9 cellular contexts compared by ENCODE assay signal in the genomic region with DNA sequence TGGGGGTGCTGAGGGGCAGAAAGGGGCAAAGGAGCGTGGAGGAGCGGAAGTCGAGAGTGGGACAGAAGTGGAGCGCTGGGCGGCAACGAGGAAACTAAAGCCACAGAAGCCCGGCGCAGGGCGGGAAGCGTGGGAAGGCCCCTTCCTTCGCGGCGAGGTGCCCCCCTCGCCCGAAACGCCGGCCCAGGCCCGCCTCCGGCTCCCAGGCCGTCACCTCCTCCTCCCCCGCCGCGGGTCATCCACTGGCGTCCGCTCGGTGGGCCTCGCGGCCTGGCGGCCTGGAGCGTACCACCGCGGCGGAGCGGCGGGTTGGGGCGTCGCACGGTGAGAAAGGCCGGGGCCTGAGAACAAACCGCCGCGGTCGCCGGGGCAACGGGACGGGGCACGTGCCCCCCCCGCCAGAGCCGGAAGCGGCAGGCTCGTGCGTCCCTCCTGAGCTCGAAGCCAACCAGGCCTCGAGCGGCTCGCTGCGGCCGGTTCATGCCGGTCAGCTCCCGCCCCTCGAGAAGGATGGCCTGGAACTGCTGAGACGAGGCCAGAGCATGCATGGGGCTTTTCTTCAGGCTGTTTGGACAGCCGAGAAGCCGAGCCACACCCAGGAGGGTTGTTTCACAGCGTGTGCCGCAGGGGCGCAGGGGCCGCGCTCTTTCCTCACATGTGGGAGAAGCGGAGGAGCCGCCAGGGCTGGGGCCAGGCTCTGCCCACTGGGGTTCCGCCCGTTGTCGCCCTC.
DNase-seq lines count a peak whose midpoint lies in the region; TF ChIP-seq lines count a peak whose summit lies in the region.
"Had no signal": no experiment of that assay in that cellular context is flagged by ENCODE, and none has a peak within 500 bp of the region (broad histone marks: within the 10 kb centered on the region; RNA-seq: fewer than 3 reads in every experiment).

TCP11 (minus strand) TSS at position 349 of the 730 bp plus-strand sequence. CDS start 469 bp downstream, outside the sequence.

- no peaks in the 10 kb centered on the region for H3K9me3 Mint-ChIP-seq in dendritic cell treated with granulocyte-macrophage colony-stimulating factor and Interleukin-4, amounts not matched to agents 40 ng/mL and 50 ng/mL, for 4 days
- no peaks in the 10 kb centered on the region for H3K9me3 Mint-ChIP-seq in nephron progenitor cell

- peak; percentile 16 for DNase-seq in activated T-cell treated with anti-CD3 and anti-CD28 coated beads for 1 hour (ENCODE audit: low read depth)
- no peak for DNase-seq in activated T-cell treated with anti-CD3 and anti-CD28 coated beads for 4 hours
- no peak for DNase-seq in nephron progenitor cell
- no peak for DNase-seq in KG1 (lab: John Stamatoyannopoulos, UW)
- DNase-seq in amygdala (lab: John Stamatoyannopoulos, UW): no peak
- no peak for DNase-seq in DMS 273 treated with DMSO at 0.1 percent for 48 hours (lab: John Stamatoyannopoulos, UW)
- no peak for DNase-seq in NCI-H524 treated with DMSO at 0.1 percent for 48 hours (lab: John Stamatoyannopoulos, UW)
- DNase-seq: ACHN had no signal

- intact Hi-C loops in dendritic cell treated with granulocyte-macrophage colony-stimulating factor and Interleukin-4, amounts not matched to agents 40 ng/mL and 50 ng/mL, for 4 days (cut with micrococcal nuclease): loop anchor here (1.0 to 10.0 kb wide), 2 partner anchors 64 to 155 kb away; no protein-coding TSS in a partner anchor

- H3K27me3 Mint-ChIP-seq in dendritic cell treated with granulocyte-macrophage colony-stimulating factor and Interleukin-4, amounts not matched to agents 40 ng/mL and 50 ng/mL, for 4 days: peaks cover 12% of the 10 kb centered on the region
- H3K27me3 Mint-ChIP-seq in nephron progenitor cell (ENCODE audit: low read depth, poor library complexity): peaks cover 2% of the 10 kb centered on the region

- peak within 1 kb of the TSS; percentile 56 for H3K4me3 Mint-ChIP-seq in dendritic cell treated with granulocyte-macrophage colony-stimulating factor and Interleukin-4, amounts not matched to agents 40 ng/mL and 50 ng/mL, for 4 days
- H3K4me3 Mint-ChIP-seq in nephron progenitor cell: no peak within 1 kb of the TSS

- H3K36me3 Mint-ChIP-seq in dendritic cell treated with granulocyte-macrophage colony-stimulating factor and Interleukin-4, amounts not matched to agents 40 ng/mL and 50 ng/mL, for 4 days (ENCODE audit: low read depth): no peaks in the 10 kb centered on the region
- no peaks in the 10 kb centered on the region for H3K36me3 Mint-ChIP-seq in nephron progenitor cell (ENCODE audit: low read depth)

- peak within 1 kb of the TSS; percentile 75 for H3K27ac Mint-ChIP-seq in dendritic cell treated with granulocyte-macrophage colony-stimulating factor and Interleukin-4, amounts not matched to agents 40 ng/mL and 50 ng/mL, for 4 days
- H3K27ac Mint-ChIP-seq in nephron progenitor cell: peak within 1 kb of the TSS; percentile 77

- peaks cover 38% of the 10 kb centered on the region for H3K4me1 Mint-ChIP-seq in dendritic cell treated with granulocyte-macrophage colony-stimulating factor and Interleukin-4, amounts not matched to agents 40 ng/mL and 50 ng/mL, for 4 days (ENCODE audit: low read depth)
- H3K4me1 Mint-ChIP-seq in nephron progenitor cell: peaks cover 30% of the 10 kb centered on the region

- TF ChIP-seq CTCF in nephron progenitor cell (IDR thresholded peaks at IDR 0.05): no peak
